8 cellular contexts compared by ENCODE assay signal in the genomic region with DNA sequence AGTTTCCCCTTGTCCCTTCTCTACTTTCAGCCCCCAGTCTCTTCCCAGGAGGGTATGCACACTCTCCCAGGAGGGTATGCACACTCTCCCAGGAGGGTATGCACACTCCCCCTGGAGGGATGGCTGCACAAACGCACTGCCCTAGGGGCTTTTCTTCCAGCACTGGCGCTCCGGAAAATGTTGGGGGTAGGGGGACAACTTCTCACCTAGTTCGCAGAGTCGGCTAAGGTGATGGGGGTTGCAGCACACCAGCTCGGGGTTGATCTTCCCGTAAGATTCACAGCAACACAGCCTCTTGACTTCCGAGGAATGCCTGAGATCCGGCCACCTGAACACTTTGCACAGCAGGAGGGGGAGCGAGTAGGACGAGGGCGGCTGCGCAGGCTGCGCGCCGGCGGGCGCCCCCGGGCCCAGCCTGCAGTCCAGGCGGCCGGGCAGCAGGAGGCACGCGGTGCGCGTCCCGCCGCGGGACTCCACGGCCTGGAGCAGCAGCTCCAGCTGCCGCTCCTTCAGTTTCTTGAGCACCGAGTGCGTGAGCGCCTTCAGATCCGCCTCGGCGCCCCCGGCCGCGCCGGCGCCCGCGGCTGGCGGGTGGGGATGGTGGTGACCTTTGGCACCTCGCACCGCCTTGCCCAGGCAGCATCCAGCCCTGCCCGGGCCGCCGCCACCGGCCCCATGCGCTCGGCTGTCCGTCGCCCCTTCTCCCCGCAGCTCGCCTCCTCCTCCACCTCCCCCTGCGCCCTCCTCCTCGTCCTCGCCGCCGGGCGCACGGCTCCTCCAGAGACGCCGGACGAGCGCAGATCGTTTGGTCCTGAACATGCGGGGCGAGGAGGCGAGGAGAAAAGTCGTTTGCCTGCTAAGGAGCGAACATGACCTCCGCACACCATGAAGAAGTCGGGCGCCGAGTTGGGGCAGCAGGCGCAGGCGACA. TPM values are rescaled to one million over a fixed set of nuclear protein-coding genes. Genes with fewer than 3 reads are reported as not detected.
DNase-seq lines count a peak whose midpoint lies in the region; ATAC-seq and TF ChIP-seq lines count a peak whose summit lies in the region.

No MANE protein-coding gene starts in this region.

- no peaks in the 10 kb centered on the region for H3K9me3 Mint-ChIP-seq in activated T-helper 2 cell treated with anti-CD3 and anti-CD28 coated beads, Interferon-gamma antibody, Interleukin-2, Interleukin-4, amounts not matched to agents 10 μg/mL and 5 μg/mL and 100 μg/mL, durations not matched to agents 14 hours and 24 hours and 36 hours

- H3K9me3 ChIP-seq in cardiac muscle cell (ENCODE audit: low read depth) = no peaks in the 10 kb centered on the region
- no peaks in the 10 kb centered on the region for H3K9me3 ChIP-seq in prostate gland

- H3K27ac Mint-ChIP-seq in activated T-helper 2 cell treated with anti-CD3 and anti-CD28 coated beads, Interferon-gamma antibody, Interleukin-2, Interleukin-4, amounts not matched to agents 10 μg/mL and 5 μg/mL and 100 μg/mL, durations not matched to agents 14 hours and 24 hours and 36 hours = peak overlapping the region; percentile 76

- H3K27ac ChIP-seq in cardiac muscle cell (peak overlapping the region; percentile 96), prostate gland (peak overlapping the region; percentile 91 to 98)

- H3K4me3 Mint-ChIP-seq in activated T-helper 2 cell treated with anti-CD3 and anti-CD28 coated beads, Interferon-gamma antibody, Interleukin-2, Interleukin-4, amounts not matched to agents 10 μg/mL and 5 μg/mL and 100 μg/mL, durations not matched to agents 14 hours and 24 hours and 36 hours (ENCODE audit: low read depth) = peak overlapping the region; percentile 95

- H3K27me3 Mint-ChIP-seq in activated T-helper 2 cell treated with anti-CD3 and anti-CD28 coated beads, Interferon-gamma antibody, Interleukin-2, Interleukin-4, amounts not matched to agents 10 μg/mL and 5 μg/mL and 100 μg/mL, durations not matched to agents 14 hours and 24 hours and 36 hours (ENCODE audit: low read depth) = peaks cover 5% of the 10 kb centered on the region

- peaks cover 47% of the 10 kb centered on the region for H3K36me3 Mint-ChIP-seq in activated T-helper 2 cell treated with anti-CD3 and anti-CD28 coated beads, Interferon-gamma antibody, Interleukin-2, Interleukin-4, amounts not matched to agents 10 μg/mL and 5 μg/mL and 100 μg/mL, durations not matched to agents 14 hours and 24 hours and 36 hours (ENCODE audit: low read depth)

- no peak for TF ChIP-seq CTCF in cardiac muscle cell (IDR thresholded peaks at IDR 0.05; ENCODE audit: low read depth, low read length)
- peak in 2 of 4 experiments; percentile 26 to 27 for TF ChIP-seq CTCF in prostate gland (IDR thresholded peaks at IDR 0.05)

- intact Hi-C loops in activated T-helper 2 cell treated with anti-CD3 and anti-CD28 coated beads, Interferon-gamma antibody, Interleukin-2, Interleukin-4, amounts not matched to agents 10 μg/mL and 5 μg/mL and 100 μg/mL, durations not matched to agents 14 hours and 24 hours and 36 hours (cut with micrococcal nuclease) = loop anchor here (1.0 to 10.0 kb wide), 9 partner anchors 9 to 1335 kb away; a partner anchor contains a TSS
- intact Hi-C loops in prostate gland (cut with DNase I) = loop anchor here (5.0 to 10.0 kb wide), 3 partner anchors 123 to 235 kb away; no protein-coding TSS in a partner anchor

- peaks cover 37% of the 10 kb centered on the region for H3K4me1 Mint-ChIP-seq in activated T-helper 2 cell treated with anti-CD3 and anti-CD28 coated beads, Interferon-gamma antibody, Interleukin-2, Interleukin-4, amounts not matched to agents 10 μg/mL and 5 μg/mL and 100 μg/mL, durations not matched to agents 14 hours and 24 hours and 36 hours (ENCODE audit: low read depth)

- peaks cover 28% of the 10 kb centered on the region for H3K4me1 ChIP-seq in cardiac muscle cell (ENCODE audit: low read depth)
- H3K4me1 ChIP-seq in prostate gland (replicated peaks) = peaks cover 15% of the 10 kb centered on the region

- peaks cover 18% of the 10 kb centered on the region for H3K36me3 ChIP-seq in cardiac muscle cell
- H3K36me3 ChIP-seq in prostate gland = no peaks in the 10 kb centered on the region

- TF ChIP-seq POLR2A in prostate gland (IDR thresholded peaks at IDR 0.05) = peak; percentile 30

- WGBS in prostate gland = under 1% methylated on average over 78 of the region's 79 CpGs

- DNase-seq in NK-92 treated with Interleukin-12 subunit alpha and Interleukin-12 subunit beta, amount 100 ng/mL, for 24 hours (lab: John Stamatoyannopoulos, UW) = peak; percentile 41
- no peak for DNase-seq in NK-92 (lab: John Stamatoyannopoulos, UW; ENCODE audit: unreplicated experiment)
- DNase-seq in NCI-H1417 (lab: John Stamatoyannopoulos, UW) = peak; percentile 50 to 88 (median 87)
- DNase-seq in activated T-helper 2 cell treated with anti-CD3 and anti-CD28 coated beads, Interferon-gamma antibody, Interleukin-2, Interleukin-4, amounts not matched to agents 10 μg/mL and 5 μg/mL and 100 μg/mL, durations not matched to agents 14 hours and 24 hours and 36 hours (ENCODE audit: low spot score) = no peak
- peak in 1 of 2 donors; percentile 66 for DNase-seq in cardiac muscle cell (ENCODE audit: low read depth in 1 of 2, low spot score in 1 of 2)
- DNase-seq in prostate gland (ENCODE audit: low spot score) = no peak

- ATAC-seq in GM18520 (IDR thresholded peaks at IDR 0.05; ENCODE audit: unreplicated experiment) (no peak), GM18868 (IDR thresholded peaks at IDR 0.05; ENCODE audit: unreplicated experiment) (no peak)

- no peaks in the 10 kb centered on the region for H3K27me3 ChIP-seq in cardiac muscle cell
- H3K27me3 ChIP-seq in prostate gland (replicated peaks; ENCODE audit: insufficient read depth) = no peaks in the 10 kb centered on the region

- H3K4me3 ChIP-seq in cardiac muscle cell (peak overlapping the region; percentile 100), prostate gland (peak overlapping the region; percentile 70 to 93)

RNA-seq across cellular contexts. Expression of a gene that starts 0.9 kb away (rescaled TPM):
- total RNA-seq in activated T-helper 2 cell treated with anti-CD3 and anti-CD28 coated beads, Interferon-gamma antibody, Interleukin-2, Interleukin-4, amounts not matched to agents 10 μg/mL and 5 μg/mL and 100 μg/mL, durations not matched to agents 14 hours and 24 hours and 36 hours = 21.1 and 22.4 TPM in 2 replicates
- total RNA-seq in cardiac muscle cell (93.1 and 129 TPM in 2 replicates), prostate gland (10 to 100 TPM; 29.3 to 31.0 TPM)
- polyA plus RNA-seq in cardiac muscle cell = 60.1 and 80.8 TPM in 2 replicates

Comparison
In these comparisons a context has a peak if more than half of its experiments do, and no peak if none do; other contexts are left out.
1. DNase-seq: peak in NK-92 treated with Interleukin-12 subunit alpha and Interleukin-12 subunit beta, amount 100 ng/mL, for 24 hours (single experiment) and NCI-H1417 (3 of 3); none in NK-92 (single experiment), activated T-helper 2 cell treated with anti-CD3 and anti-CD28 coated beads, Interferon-gamma antibody, Interleukin-2, Interleukin-4, amounts not matched to agents 10 μg/mL and 5 μg/mL and 100 μg/mL, durations not matched to agents 14 hours and 24 hours and 36 hours (single experiment) and prostate gland (single experiment).